Comparison of ENCODE assay signal across 18 cellular contexts in genomic region chr13:109883181-109884180, GRCh38.
"Had no signal": no experiment of that assay in that cellular context is flagged by ENCODE, and none has a peak within 500 bp of the region (broad histone marks: within the 10 kb centered on the region; RNA-seq: fewer than 3 reads in every experiment).

No MANE protein-coding gene starts in this region.

- H3K9me3 Mint-ChIP-seq: activated CD8-positive, alpha-beta T cell treated with anti-CD3 and anti-CD28 coated beads for 36 hours; activated naive CD4-positive, alpha-beta T cell treated with anti-CD3 and anti-CD28 coated beads, Interleukin-2, amount 50 U/mL, for 24 hours had no signal

- H3K27ac ChIP-seq: adrenal gland, cardiac muscle cell, gastrocnemius medialis, right lobe of liver, stomach, thoracic aorta had no signal

- H3K4me3 ChIP-seq: adrenal gland, cardiac muscle cell, gastrocnemius medialis, right lobe of liver, stomach, thoracic aorta had no signal

- H3K4me3 Mint-ChIP-seq: activated CD8-positive, alpha-beta T cell treated with anti-CD3 and anti-CD28 coated beads for 36 hours; activated naive CD4-positive, alpha-beta T cell treated with anti-CD3 and anti-CD28 coated beads, Interleukin-2, amount 50 U/mL, for 24 hours; memory B cell; natural killer cell treated with Interleukin-12 subunit alpha and Interleukin-12 subunit beta and Interleukin-15 and Interleukin-18, amount 100 ng/mL, for 72 hours had no signal

- DNase-seq: activated CD8-positive, alpha-beta T cell treated with anti-CD3 and anti-CD28 coated beads for 36 hours; activated effector memory CD4-positive, alpha-beta T cell treated with anti-CD3 and anti-CD28 coated beads, Interleukin-2, amount 50 U/mL, for 16 hours; activated T-cell treated with anti-CD3 and anti-CD28 coated beads, Interleukin-2, amount 50 U/mL, for 48 hours; adrenal gland; erythroblast; gastrocnemius medialis; nucleus accumbens; right lobe of liver; stomach; T-helper 1 cell; T1000 had no signal

- H3K27me3 Mint-ChIP-seq: memory B cell had no signal

- H3K27me3 ChIP-seq: adrenal gland, cardiac muscle cell, gastrocnemius medialis, right lobe of liver, stomach had no signal

- H3K9me3 ChIP-seq: adrenal gland, gastrocnemius medialis, right lobe of liver, thoracic aorta had no signal

- H3K36me3 Mint-ChIP-seq: activated naive CD4-positive, alpha-beta T cell treated with anti-CD3 and anti-CD28 coated beads, Interleukin-2, amount 50 U/mL, for 24 hours; memory B cell; natural killer cell treated with Interleukin-12 subunit alpha and Interleukin-12 subunit beta and Interleukin-15 and Interleukin-18, amount 100 ng/mL, for 72 hours had no signal

- ATAC-seq: activated CD8-positive, alpha-beta T cell treated with anti-CD3 and anti-CD28 coated beads for 36 hours; left lobe of liver; right lobe of liver had no signal

- H3K36me3 ChIP-seq: adrenal gland, cardiac muscle cell, gastrocnemius medialis, right lobe of liver, stomach, thoracic aorta had no signal

- H3K4me1 ChIP-seq: adrenal gland, right lobe of liver, stomach had no signal

- H3K4me1 Mint-ChIP-seq: activated naive CD4-positive, alpha-beta T cell treated with anti-CD3 and anti-CD28 coated beads, Interleukin-2, amount 50 U/mL, for 24 hours; memory B cell had no signal

- H3K27ac Mint-ChIP-seq: activated CD8-positive, alpha-beta T cell treated with anti-CD3 and anti-CD28 coated beads for 36 hours; activated naive CD4-positive, alpha-beta T cell treated with anti-CD3 and anti-CD28 coated beads, Interleukin-2, amount 50 U/mL, for 24 hours; memory B cell; natural killer cell treated with Interleukin-12 subunit alpha and Interleukin-12 subunit beta and Interleukin-15 and Interleukin-18, amount 100 ng/mL, for 72 hours; progenitor cell of endocrine pancreas had no signal
